Comparison of ENCODE assay signal across 1 cellular context in genomic region chr10:62433181-62433692, GRCh38.
TF ChIP-seq lines count a peak whose summit lies in the region.

No MANE protein-coding gene starts in this region.

TF ChIP-seq in K562, 482 proteins besides CTCF, POLR2A, EP300 and RAD21 (continued from another document and continues in another):
- TF ChIP-seq, protein P1, sequence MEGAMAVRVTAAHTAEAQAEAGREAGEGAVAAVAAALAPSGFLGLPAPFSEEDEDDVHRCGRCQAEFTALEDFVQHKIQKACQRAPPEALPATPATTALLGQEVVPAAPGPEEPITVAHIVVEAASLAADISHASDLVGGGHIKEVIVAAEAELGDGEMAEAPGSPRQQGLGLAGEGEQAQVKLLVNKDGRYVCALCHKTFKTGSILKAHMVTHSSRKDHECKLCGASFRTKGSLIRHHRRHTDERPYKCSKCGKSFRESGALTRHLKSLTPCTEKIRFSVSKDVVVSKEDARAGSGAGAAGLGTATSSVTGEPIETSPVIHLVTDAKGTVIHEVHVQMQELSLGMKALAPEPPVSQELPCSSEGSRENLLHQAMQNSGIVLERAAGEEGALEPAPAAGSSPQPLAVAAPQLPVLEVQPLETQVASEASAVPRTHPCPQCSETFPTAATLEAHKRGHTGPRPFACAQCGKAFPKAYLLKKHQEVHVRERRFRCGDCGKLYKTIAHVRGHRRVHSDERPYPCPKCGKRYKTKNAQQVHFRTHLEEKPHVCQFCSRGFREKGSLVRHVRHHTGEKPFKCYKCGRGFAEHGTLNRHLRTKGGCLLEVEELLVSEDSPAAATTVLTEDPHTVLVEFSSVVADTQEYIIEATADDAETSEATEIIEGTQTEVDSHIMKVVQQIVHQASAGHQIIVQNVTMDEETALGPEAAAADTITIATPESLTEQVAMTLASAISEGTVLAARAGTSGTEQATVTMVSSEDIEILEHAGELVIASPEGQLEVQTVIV (CRISPR knock-in tag; IDR thresholded peaks at IDR 0.05; ENCODE audit: borderline replicate concordance): no peak
- TF ChIP-seq TBL1XR1 (IDR thresholded peaks at IDR 0.05; ENCODE audit: low read length in 2 of 2) (no peak), MCM3 (IDR thresholded peaks at IDR 0.05) (no peak), SRF (CRISPR knock-in tag; IDR thresholded peaks at IDR 0.05) (no peak), ARID1B (IDR thresholded peaks at IDR 0.05) (0 out of 2 replicates have a peak, but pooled peaks have one; percentile 33), SIX5 (IDR thresholded peaks at IDR 0.05; ENCODE audit: borderline replicate concordance in 1 of 2, insufficient read depth in 1 of 2, low read depth in 1 of 2, low read length in 2 of 2) (no peak), ZNF830 (CRISPR knock-in tag; IDR thresholded peaks at IDR 0.05) (no peak), JUND (IDR thresholded peaks at IDR 0.05; ENCODE audit: borderline replicate concordance, low read depth, low read length) (peak; percentile 74; the same call in 1 of the 2 replicates), JUND (tag; IDR thresholded peaks at IDR 0.05; ENCODE audit: borderline replicate concordance, low read depth, low read length) (peak; percentile 81), LARP7 (IDR thresholded peaks at IDR 0.05) (no peak), ZKSCAN1 (IDR thresholded peaks at IDR 0.05; ENCODE audit: low read depth, low read length) (no peak), MAFF (IDR thresholded peaks at IDR 0.05; ENCODE audit: low read length) (no peak), POLR3G (IDR thresholded peaks at IDR 0.05; ENCODE audit: extremely low read depth, insufficient read length, insufficient replicate concordance) (no peak), HNRNPL (IDR thresholded peaks at IDR 0.05; ENCODE audit: low read depth, low read length) (no peak), PHF21A (IDR thresholded peaks at IDR 0.05; ENCODE audit: borderline replicate concordance, low read depth) (no peak), TBP (optimal IDR thresholded peaks at IDR 0.05; ENCODE audit: low read depth, low read length) (no peak), L3MBTL2 (IDR thresholded peaks at IDR 0.05) (no peak), ZNF316 (IDR thresholded peaks at IDR 0.05) (peak; percentile 29; the same call in 1 of the 2 replicates), NFIX (CRISPR knock-in tag; IDR thresholded peaks at IDR 0.05; ENCODE audit: low read depth) (no peak), EP400 (IDR thresholded peaks at IDR 0.05) (no peak), ZNF76 (CRISPR knock-in tag; IDR thresholded peaks at IDR 0.05; ENCODE audit: borderline replicate concordance) (no peak), PRPF4 (IDR thresholded peaks at IDR 0.05; ENCODE audit: insufficient read depth, low read depth, low read length, poor library complexity, severe bottlenecking) (no peak), MEF2D (tag; conservative IDR thresholded peaks at IDR 0.05; ENCODE audit: low read depth) (no peak), EZH2 (IDR thresholded peaks at IDR 0.05; ENCODE audit: borderline replicate concordance, low read depth, low read length) (no peak), NUFIP1 (IDR thresholded peaks at IDR 0.05; ENCODE audit: partially characterized antibody) (no peak), PHTF2 (CRISPR knock-in tag; IDR thresholded peaks at IDR 0.05) (no peak), FOSL1 (tag; conservative IDR thresholded peaks at IDR 0.05) (peak; percentile 91), CCNT2 (IDR thresholded peaks at IDR 0.05; ENCODE audit: borderline replicate concordance, extremely low read depth, insufficient read length, low read depth, low read length) (no peak), DACH1 (IDR thresholded peaks at IDR 0.05; ENCODE audit: partially characterized antibody) (no peak), CLOCK (CRISPR knock-in tag; IDR thresholded peaks at IDR 0.05; ENCODE audit: borderline replicate concordance) (no peak), C11orf30 (IDR thresholded peaks at IDR 0.05; ENCODE audit: low read depth) (peak; percentile 65), RFX5 (IDR thresholded peaks at IDR 0.05; ENCODE audit: low read depth, low read length) (no peak), KDM2B (CRISPR knock-in tag; IDR thresholded peaks at IDR 0.05) (no peak), MTA2 (IDR thresholded peaks at IDR 0.05; ENCODE audit: low read depth) (no peak), ZNF239 (CRISPR knock-in tag; IDR thresholded peaks at IDR 0.05) (no peak), ZNF785 (CRISPR knock-in tag; IDR thresholded peaks at IDR 0.05) (no peak), NFE2 (IDR thresholded peaks at IDR 0.05; ENCODE audit: low read depth) (peak; percentile 47; the same call in 1 of the 2 replicates), SFPQ (IDR thresholded peaks at IDR 0.05; ENCODE audit: low read depth, low read length) (no peak), KDM5B (IDR thresholded peaks at IDR 0.05; ENCODE audit: insufficient replicate concordance, low read depth, low read length) (no peak), ADNP (tag; IDR thresholded peaks at IDR 0.05) (no peak), MAFK (IDR thresholded peaks at IDR 0.05; ENCODE audit: low read length) (peak; percentile 56; the same call in 1 of the 2 replicates), ZNF507 (tag; conservative IDR thresholded peaks at IDR 0.05) (no peak), ATF3 (IDR thresholded peaks at IDR 0.05) (peak; percentile 87), ATF3 (CRISPR knock-in tag; conservative IDR thresholded peaks at IDR 0.05) (no peak), ZNF764 (CRISPR knock-in tag; IDR thresholded peaks at IDR 0.05; ENCODE audit: low read depth) (no peak), PTTG1 (tag; IDR thresholded peaks at IDR 0.05; ENCODE audit: low read depth) (no peak), DIDO1 (tag; IDR thresholded peaks at IDR 0.05; ENCODE audit: low read depth) (no peak), FOS (IDR thresholded peaks at IDR 0.05; ENCODE audit: extremely low read depth, insufficient read length) (peak; percentile 31), DDX20 (tag; IDR thresholded peaks at IDR 0.05; ENCODE audit: low read depth) (no peak), RBBP5 (IDR thresholded peaks at IDR 0.05; ENCODE audit: borderline replicate concordance, insufficient read depth, low read length, poor library complexity, severe bottlenecking) (no peak), JUN (IDR thresholded peaks at IDR 0.05; ENCODE audit: borderline replicate concordance, low read depth, low read length) (peak; percentile 76), JUN (CRISPR knock-in tag; IDR thresholded peaks at IDR 0.05; ENCODE audit: borderline replicate concordance) (no peak), JUNB (CRISPR knock-in tag; conservative IDR thresholded peaks at IDR 0.05) (0 out of 2 replicates have a peak, but pooled peaks have one; percentile 16)
- TF ChIP-seq, protein P2, sequence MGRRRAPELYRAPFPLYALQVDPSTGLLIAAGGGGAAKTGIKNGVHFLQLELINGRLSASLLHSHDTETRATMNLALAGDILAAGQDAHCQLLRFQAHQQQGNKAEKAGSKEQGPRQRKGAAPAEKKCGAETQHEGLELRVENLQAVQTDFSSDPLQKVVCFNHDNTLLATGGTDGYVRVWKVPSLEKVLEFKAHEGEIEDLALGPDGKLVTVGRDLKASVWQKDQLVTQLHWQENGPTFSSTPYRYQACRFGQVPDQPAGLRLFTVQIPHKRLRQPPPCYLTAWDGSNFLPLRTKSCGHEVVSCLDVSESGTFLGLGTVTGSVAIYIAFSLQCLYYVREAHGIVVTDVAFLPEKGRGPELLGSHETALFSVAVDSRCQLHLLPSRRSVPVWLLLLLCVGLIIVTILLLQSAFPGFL (CRISPR knock-in tag; IDR thresholded peaks at IDR 0.05): no peak
- TF ChIP-seq, protein P3, sequence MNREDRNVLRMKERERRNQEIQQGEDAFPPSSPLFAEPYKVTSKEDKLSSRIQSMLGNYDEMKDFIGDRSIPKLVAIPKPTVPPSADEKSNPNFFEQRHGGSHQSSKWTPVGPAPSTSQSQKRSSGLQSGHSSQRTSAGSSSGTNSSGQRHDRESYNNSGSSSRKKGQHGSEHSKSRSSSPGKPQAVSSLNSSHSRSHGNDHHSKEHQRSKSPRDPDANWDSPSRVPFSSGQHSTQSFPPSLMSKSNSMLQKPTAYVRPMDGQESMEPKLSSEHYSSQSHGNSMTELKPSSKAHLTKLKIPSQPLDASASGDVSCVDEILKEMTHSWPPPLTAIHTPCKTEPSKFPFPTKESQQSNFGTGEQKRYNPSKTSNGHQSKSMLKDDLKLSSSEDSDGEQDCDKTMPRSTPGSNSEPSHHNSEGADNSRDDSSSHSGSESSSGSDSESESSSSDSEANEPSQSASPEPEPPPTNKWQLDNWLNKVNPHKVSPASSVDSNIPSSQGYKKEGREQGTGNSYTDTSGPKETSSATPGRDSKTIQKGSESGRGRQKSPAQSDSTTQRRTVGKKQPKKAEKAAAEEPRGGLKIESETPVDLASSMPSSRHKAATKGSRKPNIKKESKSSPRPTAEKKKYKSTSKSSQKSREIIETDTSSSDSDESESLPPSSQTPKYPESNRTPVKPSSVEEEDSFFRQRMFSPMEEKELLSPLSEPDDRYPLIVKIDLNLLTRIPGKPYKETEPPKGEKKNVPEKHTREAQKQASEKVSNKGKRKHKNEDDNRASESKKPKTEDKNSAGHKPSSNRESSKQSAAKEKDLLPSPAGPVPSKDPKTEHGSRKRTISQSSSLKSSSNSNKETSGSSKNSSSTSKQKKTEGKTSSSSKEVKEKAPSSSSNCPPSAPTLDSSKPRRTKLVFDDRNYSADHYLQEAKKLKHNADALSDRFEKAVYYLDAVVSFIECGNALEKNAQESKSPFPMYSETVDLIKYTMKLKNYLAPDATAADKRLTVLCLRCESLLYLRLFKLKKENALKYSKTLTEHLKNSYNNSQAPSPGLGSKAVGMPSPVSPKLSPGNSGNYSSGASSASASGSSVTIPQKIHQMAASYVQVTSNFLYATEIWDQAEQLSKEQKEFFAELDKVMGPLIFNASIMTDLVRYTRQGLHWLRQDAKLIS (CRISPR knock-in tag; IDR thresholded peaks at IDR 0.05): no peak
- TF ChIP-seq, protein P4, sequence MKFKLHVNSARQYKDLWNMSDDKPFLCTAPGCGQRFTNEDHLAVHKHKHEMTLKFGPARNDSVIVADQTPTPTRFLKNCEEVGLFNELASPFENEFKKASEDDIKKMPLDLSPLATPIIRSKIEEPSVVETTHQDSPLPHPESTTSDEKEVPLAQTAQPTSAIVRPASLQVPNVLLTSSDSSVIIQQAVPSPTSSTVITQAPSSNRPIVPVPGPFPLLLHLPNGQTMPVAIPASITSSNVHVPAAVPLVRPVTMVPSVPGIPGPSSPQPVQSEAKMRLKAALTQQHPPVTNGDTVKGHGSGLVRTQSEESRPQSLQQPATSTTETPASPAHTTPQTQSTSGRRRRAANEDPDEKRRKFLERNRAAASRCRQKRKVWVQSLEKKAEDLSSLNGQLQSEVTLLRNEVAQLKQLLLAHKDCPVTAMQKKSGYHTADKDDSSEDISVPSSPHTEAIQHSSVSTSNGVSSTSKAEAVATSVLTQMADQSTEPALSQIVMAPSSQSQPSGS (CRISPR knock-in tag; IDR thresholded peaks at IDR 0.05): no peak
- TF ChIP-seq, protein P5, sequence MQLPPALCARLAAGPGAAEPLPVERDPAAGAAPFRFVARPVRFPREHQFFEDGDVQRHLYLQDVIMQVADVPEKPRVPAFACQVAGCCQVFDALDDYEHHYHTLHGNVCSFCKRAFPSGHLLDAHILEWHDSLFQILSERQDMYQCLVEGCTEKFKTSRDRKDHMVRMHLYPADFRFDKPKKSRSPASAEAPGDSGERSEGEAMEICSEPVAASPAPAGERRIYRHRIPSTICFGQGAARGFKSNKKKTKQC (CRISPR knock-in tag; IDR thresholded peaks at IDR 0.05): no peak
- TF ChIP-seq, protein P6, sequence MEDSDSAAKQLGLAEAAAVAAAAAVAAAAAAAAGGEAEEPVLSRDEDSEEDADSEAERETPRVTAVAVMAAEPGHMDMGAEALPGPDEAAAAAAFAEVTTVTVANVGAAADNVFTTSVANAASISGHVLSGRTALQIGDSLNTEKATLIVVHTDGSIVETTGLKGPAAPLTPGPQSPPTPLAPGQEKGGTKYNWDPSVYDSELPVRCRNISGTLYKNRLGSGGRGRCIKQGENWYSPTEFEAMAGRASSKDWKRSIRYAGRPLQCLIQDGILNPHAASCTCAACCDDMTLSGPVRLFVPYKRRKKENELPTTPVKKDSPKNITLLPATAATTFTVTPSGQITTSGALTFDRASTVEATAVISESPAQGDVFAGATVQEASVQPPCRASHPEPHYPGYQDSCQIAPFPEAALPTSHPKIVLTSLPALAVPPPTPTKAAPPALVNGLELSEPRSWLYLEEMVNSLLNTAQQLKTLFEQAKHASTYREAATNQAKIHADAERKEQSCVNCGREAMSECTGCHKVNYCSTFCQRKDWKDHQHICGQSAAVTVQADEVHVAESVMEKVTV (CRISPR knock-in tag; IDR thresholded peaks at IDR 0.05): no peak
